16 cellular contexts compared by ENCODE assay signal in the genomic region with DNA sequence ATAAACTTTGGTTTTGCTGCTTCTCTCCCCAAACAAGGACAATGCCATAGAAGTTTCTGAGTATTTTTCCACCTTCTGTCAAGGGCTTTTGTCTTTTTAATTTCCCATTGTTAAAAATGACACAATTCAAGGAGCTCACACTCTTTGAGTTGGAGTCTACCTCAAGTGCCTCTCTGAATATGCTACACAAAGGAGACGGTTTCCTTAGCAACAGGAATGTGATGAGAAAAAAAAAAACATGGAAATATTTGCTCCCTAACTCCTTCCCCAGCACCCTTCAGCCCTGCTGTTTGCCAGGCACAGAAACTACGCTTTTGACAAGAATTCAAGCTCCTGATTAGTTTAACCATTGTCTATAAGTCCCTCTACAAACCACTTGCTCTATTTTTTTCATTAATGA.
"Had no signal": no experiment of that assay in that cellular context is flagged by ENCODE, and none has a peak within 500 bp of the region (broad histone marks: within the 10 kb centered on the region; RNA-seq: fewer than 3 reads in every experiment).

No MANE protein-coding gene starts in this region.

- H3K27ac ChIP-seq: heart left ventricle, psoas muscle had no signal

- H3K27ac Mint-ChIP-seq: activated CD8-positive, alpha-beta T cell treated with anti-CD3 and anti-CD28 coated beads, Interleukin-2, amount 10 ng/mL, durations not matched to agents 7 days and 5 days; activated naive CD8-positive, alpha-beta T cell treated with anti-CD3 and anti-CD28 coated beads, Interleukin-2, amount 10 ng/mL, durations not matched to agents 7 days and 5 days; T-helper 2 cell treated with Interferon-gamma antibody and Interleukin-4, amounts not matched to agents 5 μg/mL and 100 μg/mL, for 36 hours; type B pancreatic cell had no signal

- H3K9me3 ChIP-seq: heart left ventricle, psoas muscle had no signal

- H3K9me3 Mint-ChIP-seq: activated naive CD8-positive, alpha-beta T cell treated with anti-CD3 and anti-CD28 coated beads, Interleukin-2, amount 10 ng/mL, durations not matched to agents 7 days and 5 days; T-helper 2 cell treated with Interferon-gamma antibody and Interleukin-4, amounts not matched to agents 5 μg/mL and 100 μg/mL, for 36 hours; type B pancreatic cell had no signal

- H3K36me3 Mint-ChIP-seq: activated naive CD8-positive, alpha-beta T cell treated with anti-CD3 and anti-CD28 coated beads, Interleukin-2, amount 10 ng/mL, durations not matched to agents 7 days and 5 days; type B pancreatic cell had no signal

- H3K36me3 ChIP-seq: heart left ventricle had no signal

- H3K4me1 ChIP-seq: heart left ventricle had no signal

- H3K4me3 ChIP-seq: heart left ventricle, psoas muscle had no signal

- DNase-seq: activated CD8-positive, alpha-beta memory T cell treated with anti-CD3 and anti-CD28 coated beads, Interleukin-2, amount 50 U/mL, for 48 hours; activated CD8-positive, alpha-beta T cell treated with anti-CD3 and anti-CD28 coated beads, Interleukin-2, amount 10 ng/mL, durations not matched to agents 7 days and 5 days; activated naive CD8-positive, alpha-beta T cell treated with anti-CD3 and anti-CD28 coated beads, Interleukin-2, amount 10 ng/mL, durations not matched to agents 7 days and 5 days; aorta; foreskin melanocyte; heart left ventricle; kidney; left ventricle myocardium superior; occipital lobe; psoas muscle; stimulated activated CD4-positive, alpha-beta T cell treated with anti-CD3 and anti-CD28 coated beads, Interleukin-12 subunit alpha, Interleukin-12 subunit beta, amount 100 ng/mL, for 4 hours; stimulated activated naive CD4-positive, alpha-beta T cell; substantia nigra; SW 1271 had no signal

- H3K4me1 Mint-ChIP-seq: activated naive CD8-positive, alpha-beta T cell treated with anti-CD3 and anti-CD28 coated beads, Interleukin-2, amount 10 ng/mL, durations not matched to agents 7 days and 5 days had no signal

- ATAC-seq: activated CD8-positive, alpha-beta T cell treated with anti-CD3 and anti-CD28 coated beads, Interleukin-2, amount 10 ng/mL, durations not matched to agents 7 days and 5 days; heart left ventricle; left ventricle myocardium superior; psoas muscle had no signal

- H3K4me3 Mint-ChIP-seq: activated CD8-positive, alpha-beta T cell treated with anti-CD3 and anti-CD28 coated beads, Interleukin-2, amount 10 ng/mL, durations not matched to agents 7 days and 5 days; activated naive CD8-positive, alpha-beta T cell treated with anti-CD3 and anti-CD28 coated beads, Interleukin-2, amount 10 ng/mL, durations not matched to agents 7 days and 5 days; T-helper 2 cell treated with Interferon-gamma antibody and Interleukin-4, amounts not matched to agents 5 μg/mL and 100 μg/mL, for 36 hours; type B pancreatic cell had no signal
